ENCODE assay signal across 11 cellular contexts in genomic region chr2:11938196-11938595, GRCh38.
DNase-seq lines count a peak whose midpoint lies in the region; ATAC-seq and TF ChIP-seq lines count a peak whose summit lies in the region.
"Had no signal": no experiment of that assay in that cellular context is flagged by ENCODE, and none has a peak within 500 bp of the region (broad histone marks: within the 10 kb centered on the region; RNA-seq: fewer than 3 reads in every experiment).

No MANE protein-coding gene starts in this region.

- H2AFZ ChIP-seq in IMR-90 (replicated peaks; ENCODE audit: low read length, poor library complexity), result no peak overlapping the region

- H3K4ac ChIP-seq in IMR-90 (ENCODE audit: low read depth, low read length), result no peak overlapping the region

- H2AK9ac ChIP-seq in IMR-90 (replicated peaks; ENCODE audit: low read depth, low read length, poor library complexity), result no peak overlapping the region

- no peak overlapping the region for H3K4me3 ChIP-seq in IMR-90 (ENCODE audit: insufficient read depth, low read depth, low read length)
- no peak overlapping the region for H3K4me3 ChIP-seq in colonic mucosa
- H3K4me3 ChIP-seq in right cardiac atrium (ENCODE audit: low read length), result no peak overlapping the region
- no peak overlapping the region for H3K4me3 ChIP-seq in testis

- H3K14ac ChIP-seq in IMR-90 (replicated peaks; ENCODE audit: low read depth, low read length), result no peak overlapping the region

- TF ChIP-seq RAD21 in IMR-90 (IDR thresholded peaks at IDR 0.05; ENCODE audit: low read length), result no peak

- no peak overlapping the region for H2BK20ac ChIP-seq in IMR-90 (ENCODE audit: low read depth, low read length)

- H2BK120ac ChIP-seq in IMR-90 (ENCODE audit: low read depth, low read length), result no peak overlapping the region

- H3K9me3 ChIP-seq in IMR-90 (ENCODE audit: control insufficient read depth, insufficient read depth, low read length), result no peaks in the 10 kb centered on the region
- no peaks in the 10 kb centered on the region for H3K9me3 ChIP-seq in colonic mucosa
- H3K9me3 ChIP-seq in right cardiac atrium (ENCODE audit: control insufficient read depth, low read length), result no peaks in the 10 kb centered on the region
- no peaks in the 10 kb centered on the region for H3K9me3 ChIP-seq in testis

- H4K5ac ChIP-seq in IMR-90 (ENCODE audit: low read depth, low read length), result no peak overlapping the region

- no peak overlapping the region for H4K8ac ChIP-seq in IMR-90 (ENCODE audit: low read depth in 2 of 2, low read length in 2 of 2)

- H2AK5ac ChIP-seq in IMR-90 (ENCODE audit: low read depth, low read length), result no peak overlapping the region

- 40% methylated on average over 2 of the region's 11 CpGs; no CpG with 5 or more reads in 1 of the 2 experiments for WGBS in IMR-90 (ENCODE audit: extremely low coverage in 2 of 2, insufficient read length in 1 of 2), 2 experiments
- WGBS in right cardiac atrium, result 74% methylated on average over 11 of the region's 11 CpGs
- 51 to 72% methylated on average over 11 of the region's 11 CpGs for WGBS in testis, 2 donors

- no peak overlapping the region for H2BK15ac ChIP-seq in IMR-90 (ENCODE audit: low read depth, low read length)

- CTCF ChIA-PET in IMR-90 (lab: Yijun Ruan, JAX), result no interaction called here

- DNase-seq in IMR-90 (peak; percentile 72), colonic mucosa (peak; percentile 31), right cardiac atrium (peak; percentile 90 to 96 (median 93)), testis (peak; percentile 40)
- no peak for DNase-seq in activated effector memory CD4-positive, alpha-beta T cell treated with Interleukin-2 at 50 U/mL for 16 hours
- DNase-seq: activated CD4-positive, alpha-beta T cell treated with anti-CD3 and anti-CD28 coated beads for 1 hour; CD4-positive, CD25-positive, alpha-beta regulatory T cell; NCI-H524; stimulated activated naive B cell treated with anti-CD40 and anti-IgM and Interleukin-4, amounts not matched to agents 10 μg/mL and 1 μg/mL and 100 μg/mL, for 72 hours had no signal

- dilution Hi-C loops in IMR-90 (cut with HindIII; ENCODE audit: low sequenced_read_pairs, unreplicated experiment), result no loop called here

- POLR2A ChIA-PET in IMR-90 (lab: Charles Lee; ENCODE audit: unreplicated experiment), result no interaction called here

- no peak overlapping the region for H2BK5ac ChIP-seq in IMR-90 (ENCODE audit: low read depth, low read length, poor library complexity, severe bottlenecking)

- H3K9me1 ChIP-seq in IMR-90 (ENCODE audit: insufficient read depth, low read length), result no peaks in the 10 kb centered on the region

- ATAC-seq in IMR-90 (ENCODE audit: low read depth) (peak; percentile 70), right cardiac atrium (peak; percentile 95 to 97), GM18868 (IDR thresholded peaks at IDR 0.05; ENCODE audit: unreplicated experiment) (no peak), GM18858 (IDR thresholded peaks at IDR 0.05; ENCODE audit: unreplicated experiment) (no peak)
- ATAC-seq: stimulated activated naive B cell treated with anti-CD40 and anti-IgM and Interleukin-4, amounts not matched to agents 10 μg/mL and 1 μg/mL and 100 μg/mL, for 72 hours had no signal

- H3K56ac ChIP-seq in IMR-90 (ENCODE audit: extremely low read depth, insufficient read depth, low read length), result no peak overlapping the region

- H3K27ac ChIP-seq in IMR-90 (ENCODE audit: insufficient read depth, low read length) (peak overlapping the region; percentile 26; the same call in 1 of the 2 replicates), colonic mucosa (no peak overlapping the region), right cardiac atrium (ENCODE audit: low read length) (peak overlapping the region; percentile 56), testis (no peak overlapping the region)

- H3K23ac ChIP-seq in IMR-90 (ENCODE audit: low read depth, low read length), result no peak overlapping the region

- in situ Hi-C loops in IMR-90 (cut with MboI; ENCODE audit: low sequenced_read_pairs), result no loop called here

- H3K79me1 ChIP-seq in IMR-90 (ENCODE audit: low read depth in 1 of 2, low read length in 2 of 2), result no peaks in the 10 kb centered on the region

- H4K91ac ChIP-seq in IMR-90 (ENCODE audit: insufficient read depth, low read depth, low read length), result no peak overlapping the region

- H3K4me1 ChIP-seq in IMR-90 (ENCODE audit: control insufficient read depth, insufficient read depth, low read length), result no peaks in the 10 kb centered on the region
- H3K4me1 ChIP-seq in colonic mucosa, result no peaks in the 10 kb centered on the region
- no peaks in the 10 kb centered on the region for H3K4me1 ChIP-seq in right cardiac atrium (ENCODE audit: control insufficient read depth, insufficient read depth, low read length)
- no peaks in the 10 kb centered on the region for H3K4me1 ChIP-seq in testis

- TF ChIP-seq POLR2A in IMR-90 (IDR thresholded peaks at IDR 0.05; ENCODE audit: low read depth, low read length) (no peak), testis (IDR thresholded peaks at IDR 0.05) (no peak)

- BruUV-seq in IMR-90 (replicated peaks; lab: Mats Ljungman, UMichigan), result no TSS peak

- intact Hi-C loops in IMR-90 (cut with micrococcal nuclease), result no loop called here
- intact Hi-C loops in colonic mucosa (cut with DNase I), result no loop called here
- intact Hi-C loops in right cardiac atrium (cut with DNase I), result no loop called here
- intact Hi-C loops in testis (cut with DNase I; ENCODE audit: low total_unique reads), result no loop called here

- H3K4me2 ChIP-seq in IMR-90 (ENCODE audit: low read depth, low read length), result no peak overlapping the region

- H3K36me3 ChIP-seq in IMR-90 (ENCODE audit: control insufficient read depth, insufficient read depth, low read length) (no peaks in the 10 kb centered on the region), colonic mucosa (no peaks in the 10 kb centered on the region), testis (ENCODE audit: low read depth, missing control alignments) (no peaks in the 10 kb centered on the region)

- no peak overlapping the region for H3K9ac ChIP-seq in IMR-90 (ENCODE audit: low read depth, low read length)
- H3K9ac ChIP-seq in colonic mucosa (ENCODE audit: low read depth in 2 of 2, low read length in 2 of 2), result no peak overlapping the region

- no peak overlapping the region; the same call in 1 of the 2 replicates for H3K18ac ChIP-seq in IMR-90 (ENCODE audit: low read depth, low read length)

- no peaks in the 10 kb centered on the region for H4K20me1 ChIP-seq in IMR-90 (ENCODE audit: insufficient read depth, low read length)

- no peak for TF ChIP-seq CTCF in IMR-90 (conservative IDR thresholded peaks at IDR 0.05; ENCODE audit: low read depth, low read length)
- no peak for TF ChIP-seq CTCF in colonic mucosa (IDR thresholded peaks at IDR 0.05)
- TF ChIP-seq CTCF in testis (IDR thresholded peaks at IDR 0.05), result no peak

- H3K27me3 ChIP-seq in IMR-90 (ENCODE audit: control insufficient read depth, insufficient read depth, low read length) (peaks cover 8% of the 10 kb centered on the region), colonic mucosa (no peaks in the 10 kb centered on the region), right cardiac atrium (ENCODE audit: control insufficient read depth, insufficient read depth) (no peaks in the 10 kb centered on the region), testis (no peaks in the 10 kb centered on the region)

TF ChIP-seq in IMR-90, 13 proteins besides CTCF, POLR2A, EP300 and RAD21:
- TF ChIP-seq BHLHE40 (IDR thresholded peaks at IDR 0.05; ENCODE audit: low read depth, low read length), result no peak
- no peak for TF ChIP-seq CEBPB (IDR thresholded peaks at IDR 0.05; ENCODE audit: low read depth, low read length)
- no peak for TF ChIP-seq MAZ (IDR thresholded peaks at IDR 0.05; ENCODE audit: borderline replicate concordance, low read depth, low read length)
- TF ChIP-seq SMC3 (IDR thresholded peaks at IDR 0.05; ENCODE audit: low read depth, low read length), result no peak
- TF ChIP-seq RFX5 (IDR thresholded peaks at IDR 0.05; ENCODE audit: low read depth, low read length), result no peak
- TF ChIP-seq FOS (IDR thresholded peaks at IDR 0.05; ENCODE audit: low read depth, low read length), result no peak
- TF ChIP-seq CHD1 (IDR thresholded peaks at IDR 0.05; ENCODE audit: low read depth, low read length), result no peak
- TF ChIP-seq RCOR1 (IDR thresholded peaks at IDR 0.05; ENCODE audit: insufficient replicate concordance, low read length), result no peak
- TF ChIP-seq NFE2L2 (IDR thresholded peaks at IDR 0.05; ENCODE audit: low read depth, low read length), result no peak
- no peak for TF ChIP-seq MXI1 (IDR thresholded peaks at IDR 0.05; ENCODE audit: borderline replicate concordance, low read depth, low read length)
- no peak for TF ChIP-seq USF2 (IDR thresholded peaks at IDR 0.05; ENCODE audit: low read depth, low read length)
- no peak for TF ChIP-seq ELK1 (IDR thresholded peaks at IDR 0.05; ENCODE audit: borderline replicate concordance, low read depth, low read length)
- no peak for TF ChIP-seq MAFK (IDR thresholded peaks at IDR 0.05; ENCODE audit: low read depth, low read length)

Comparison
In these comparisons a context has a peak if more than half of its experiments do, and no peak if none do; other contexts are left out.
1. ATAC-seq: peak in IMR-90 (single experiment) and right cardiac atrium (2 of 2); none in GM18868 (single experiment) and GM18858 (single experiment).
2. H3K27ac ChIP-seq: peak in IMR-90 (single experiment) and right cardiac atrium (single experiment); none in colonic mucosa (single experiment) and testis (0 of 2).